In genomic region chr14:60980811-60981625, GRCh38 we compare ENCODE assay signal across 8 cellular contexts. TPM values are rescaled to one million over a fixed set of nuclear protein-coding genes. Genes with fewer than 3 reads are reported as not detected.
DNase-seq lines count a peak whose midpoint lies in the region; ATAC-seq and TF ChIP-seq lines count a peak whose summit lies in the region.

TSS of gene SLC38A6 (plus strand) at chr14:60981245. CDS start at chr14:60981278, 33 bp downstream.
A gene with protein sequence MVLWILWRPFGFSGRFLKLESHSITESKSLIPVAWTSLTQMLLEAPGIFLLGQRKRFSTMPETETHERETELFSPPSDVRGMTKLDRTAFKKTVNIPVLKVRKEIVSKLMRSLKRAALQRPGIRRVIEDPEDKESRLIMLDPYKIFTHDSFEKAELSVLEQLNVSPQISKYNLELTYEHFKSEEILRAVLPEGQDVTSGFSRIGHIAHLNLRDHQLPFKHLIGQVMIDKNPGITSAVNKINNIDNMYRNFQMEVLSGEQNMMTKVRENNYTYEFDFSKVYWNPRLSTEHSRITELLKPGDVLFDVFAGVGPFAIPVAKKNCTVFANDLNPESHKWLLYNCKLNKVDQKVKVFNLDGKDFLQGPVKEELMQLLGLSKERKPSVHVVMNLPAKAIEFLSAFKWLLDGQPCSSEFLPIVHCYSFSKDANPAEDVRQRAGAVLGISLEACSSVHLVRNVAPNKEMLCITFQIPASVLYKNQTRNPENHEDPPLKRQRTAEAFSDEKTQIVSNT (minus strand): TSS chr14:60981079. CDS start chr14:60980973, 106 bp downstream.

- no peak within 1 kb of the TSS for H3K27ac Mint-ChIP-seq in immature natural killer cell

- no peaks in the 10 kb centered on the region for H3K27me3 Mint-ChIP-seq in immature natural killer cell (ENCODE audit: low read depth in 3 of 3)

- ATAC-seq in HG03159 (IDR thresholded peaks at IDR 0.05; ENCODE audit: unreplicated experiment): peak; percentile 84

- peak within 1 kb of the TSS; percentile 93 for H3K27ac ChIP-seq in smooth muscle cell (ENCODE audit: low read depth)

- DNase-seq in AG09309 (ENCODE audit: low read depth): peak; percentile 84
- DNase-seq in NCI-H2227 (lab: John Stamatoyannopoulos, UW; ENCODE audit: unreplicated experiment): peak; percentile 95
- peak; percentile 93 for DNase-seq in central memory CD4-positive, alpha-beta T cell
- DNase-seq in immature natural killer cell: peak; percentile 91 to 92 (median 91)
- peak; percentile 81 for DNase-seq in smooth muscle cell (lab: John Stamatoyannopoulos, UW; ENCODE audit: unreplicated experiment)

- peaks cover 21% of the 10 kb centered on the region for H3K4me1 ChIP-seq in smooth muscle cell (ENCODE audit: low read depth)

- no peak for TF ChIP-seq CTCF in AG09309 (IDR thresholded peaks at IDR 0.05; ENCODE audit: control insufficient read depth, insufficient read depth, low read depth, low read length, missing control alignments)
- no peak for TF ChIP-seq CTCF in WI38 (IDR thresholded peaks at IDR 0.05; ENCODE audit: low read depth, low read length)
- no peak for TF ChIP-seq CTCF in smooth muscle cell (IDR thresholded peaks at IDR 0.05; ENCODE audit: borderline replicate concordance, insufficient read depth, poor library complexity, severe bottlenecking)

- no peak within 1 kb of the TSS for H3K4me3 Mint-ChIP-seq in immature natural killer cell

- H3F3A ChIP-seq in smooth muscle cell (ENCODE audit: low read depth): peaks cover 3% of the 10 kb centered on the region

- in situ Hi-C loops in GM18951 (cut with MboI; ENCODE audit: low sequenced_read_pairs, unreplicated experiment): no loop called here

- H4K20me1 ChIP-seq in smooth muscle cell (ENCODE audit: low read depth): no peaks in the 10 kb centered on the region

- H3K9me3 Mint-ChIP-seq in immature natural killer cell: no peaks in the 10 kb centered on the region

- H3K9me3 ChIP-seq in smooth muscle cell (replicated peaks; ENCODE audit: low read depth): no peaks in the 10 kb centered on the region

- H2AFZ ChIP-seq in smooth muscle cell (ENCODE audit: low read depth): peak within 1 kb of the TSS; percentile 97

- peaks cover 0 to 7% (median 5%) of the 10 kb centered on the region in 3 donors for H3K36me3 Mint-ChIP-seq in immature natural killer cell

- 1% methylated on average over 58 of the region's 58 CpGs for WGBS in smooth muscle cell (ENCODE audit: low lambda C conversion rate)

- peaks cover 2 to 5% of the 10 kb centered on the region in 2 donors for H3K4me1 Mint-ChIP-seq in immature natural killer cell

- peaks cover 24% of the 10 kb centered on the region for H3K79me2 ChIP-seq in smooth muscle cell (ENCODE audit: low read depth)

- peak within 1 kb of the TSS; percentile 95 for H3K9ac ChIP-seq in smooth muscle cell (ENCODE audit: low read depth)

- TF ChIP-seq POLR2A in GM18951 (IDR thresholded peaks at IDR 0.05; ENCODE audit: extremely low read depth, insufficient read depth, insufficient read length): peak; percentile 81

- no peaks in the 10 kb centered on the region for H3K36me3 ChIP-seq in smooth muscle cell (ENCODE audit: low read depth)

- no peaks in the 10 kb centered on the region for H3K27me3 ChIP-seq in smooth muscle cell (ENCODE audit: low read depth)

- H3K4me3 ChIP-seq in AG09309 (ENCODE audit: control insufficient read depth, low read depth, low read length) (peak within 1 kb of the TSS; percentile 99), WI38 (ENCODE audit: low read depth, low read length) (peak within 1 kb of the TSS; percentile 81), smooth muscle cell (peak within 1 kb of the TSS; percentile 95)

- H3K4me2 ChIP-seq in smooth muscle cell: peak within 1 kb of the TSS; percentile 92

RNA-seq across cellular contexts. Expression of gene SLC38A6, which starts in this region (rescaled TPM):
- 1 to 10 TPM; 2.7 to 3.9 (median 2.7) TPM for polyA plus RNA-seq in immature natural killer cell
- total RNA-seq in smooth muscle cell: 11.8 and 28.7 TPM in 2 replicates
- polyA plus RNA-seq in smooth muscle cell: 5.5 and 5.7 TPM in 2 replicates

RNA-seq across cellular contexts. Expression of the second gene that starts in this region (rescaled TPM):
- polyA plus RNA-seq in immature natural killer cell: 1 to 10 TPM in 1 of 3 donors, under 1 TPM in 2; 0.48 to 2.5 (median 0.90) TPM
- total RNA-seq in smooth muscle cell: 6.6 and 9.1 TPM in 2 replicates
- polyA plus RNA-seq in smooth muscle cell: 4.1 and 4.5 TPM in 2 replicates

Comparison
In these comparisons a context has a peak if more than half of its experiments do, and no peak if none do; other contexts are left out.
1. Peak in every context shown above with its lines: DNase-seq, ATAC-seq, H3K4me3 ChIP-seq and H3K27ac ChIP-seq.